Comparison of ENCODE assay signal across 13 cellular contexts in genomic region chr2:241000831-241001321, GRCh38. TPM values are rescaled to one million over a fixed set of nuclear protein-coding genes. Genes with fewer than 3 reads are reported as not detected.
A peak's percentile ranks its signal among the peaks of the same experiment; 100 is the strongest.
DNase-seq lines count a peak whose midpoint lies in the region; ATAC-seq and TF ChIP-seq lines count a peak whose summit lies in the region.
"Had no signal": no experiment of that assay in that cellular context is flagged by ENCODE, and none has a peak within 500 bp of the region (broad histone marks: within the 10 kb centered on the region; RNA-seq: fewer than 3 reads in every experiment).

No MANE protein-coding gene starts in this region.

- no peak for TF ChIP-seq CTCF in activated B cell treated with CpG ODN at 0.5 μM for 24 hours (IDR thresholded peaks at IDR 0.05)
- no peak for TF ChIP-seq CTCF in lung (IDR thresholded peaks at IDR 0.05; ENCODE audit: control extremely low read depth, extremely low read depth)
- TF ChIP-seq CTCF in testis (IDR thresholded peaks at IDR 0.05) = no peak
- TF ChIP-seq CTCF in GM20000 (IDR thresholded peaks at IDR 0.05; ENCODE audit: extremely low read depth, missing control alignments) = no peak
- TF ChIP-seq CTCF in Calu3 (IDR thresholded peaks at IDR 0.05; ENCODE audit: unreplicated experiment) = no peak

- H3K4me1 ChIP-seq in lung (ENCODE audit: control insufficient read depth in 2 of 2, insufficient read depth in 2 of 2, low read length in 2 of 2) (peaks cover 0 to 41% of the 10 kb centered on the region in 2 donors), testis (peaks cover 32% of the 10 kb centered on the region)

- no peak overlapping the region for H3K4me3 Mint-ChIP-seq in activated T-cell treated with anti-CD3 and anti-CD28 coated beads, Interleukin-2, amount 50 U/mL, for 4 hours
- no peak overlapping the region for H3K4me3 Mint-ChIP-seq in activated B cell treated with CpG ODN at 0.5 μM for 24 hours
- H3K4me3 Mint-ChIP-seq in Calu3 (ENCODE audit: low read depth, unreplicated experiment) = no peak overlapping the region
- H3K4me3 Mint-ChIP-seq: activated CD4-positive, alpha-beta T cell treated with anti-CD3 and anti-CD28 coated beads for 36 hours had no signal

- H3K27ac ChIP-seq in lung (ENCODE audit: low read depth in 1 of 2, low read length in 1 of 2) = peak overlapping the region in 1 of 2 donors; percentile 72
- peak overlapping the region; percentile 2 to 61 for H3K27ac ChIP-seq in testis

- H3K27ac Mint-ChIP-seq in activated B cell treated with CpG ODN at 0.5 μM for 24 hours (no peak overlapping the region), Calu3 (ENCODE audit: unreplicated experiment) (no peak overlapping the region)
- H3K27ac Mint-ChIP-seq: activated CD4-positive, alpha-beta T cell treated with anti-CD3 and anti-CD28 coated beads for 36 hours; activated naive CD4-positive, alpha-beta T cell treated with anti-CD3 and anti-CD28 coated beads, Interleukin-2, amount 10 ng/mL, durations not matched to agents 7 days and 5 days had no signal

- BruUV-seq in Calu3 (replicated peaks; lab: Mats Ljungman, UMichigan) = no TSS peak

- H3K36me3 ChIP-seq in lung (ENCODE audit: control insufficient read depth in 2 of 2, insufficient read depth in 2 of 2, low read length in 2 of 2) = peaks cover 0 to 13% of the 10 kb centered on the region in 2 donors
- no peaks in the 10 kb centered on the region for H3K36me3 ChIP-seq in testis (ENCODE audit: low read depth, missing control alignments)

- H3K4me1 Mint-ChIP-seq in activated T-cell treated with anti-CD3 and anti-CD28 coated beads, Interleukin-2, amount 50 U/mL, for 4 hours (ENCODE audit: low read depth) = peaks cover 14% of the 10 kb centered on the region
- H3K4me1 Mint-ChIP-seq in activated B cell treated with CpG ODN at 0.5 μM for 24 hours (no peaks in the 10 kb centered on the region), Calu3 (ENCODE audit: low read depth, unreplicated experiment) (no peaks in the 10 kb centered on the region)

- no peak for TF ChIP-seq POLR2A in testis (IDR thresholded peaks at IDR 0.05)

- H3K27me3 Mint-ChIP-seq in activated T-cell treated with anti-CD3 and anti-CD28 coated beads, Interleukin-2, amount 50 U/mL, for 4 hours (ENCODE audit: low read depth) = peaks cover 24% of the 10 kb centered on the region
- H3K27me3 Mint-ChIP-seq in activated B cell treated with CpG ODN at 0.5 μM for 24 hours (peaks cover 23% of the 10 kb centered on the region), Calu3 (ENCODE audit: unreplicated experiment) (peaks cover 49% of the 10 kb centered on the region)

- H3K9me3 ChIP-seq in lung (ENCODE audit: control insufficient read depth in 2 of 2, insufficient read depth in 1 of 2, low read length in 1 of 2) = peaks cover 2 to 10% of the 10 kb centered on the region in 2 donors
- H3K9me3 ChIP-seq in testis = no peaks in the 10 kb centered on the region

- H3K27me3 ChIP-seq in lung (ENCODE audit: control insufficient read depth, insufficient read depth) = no peaks in the 10 kb centered on the region
- H3K27me3 ChIP-seq in testis = no peaks in the 10 kb centered on the region

- H3K36me3 Mint-ChIP-seq in activated T-cell treated with anti-CD3 and anti-CD28 coated beads, Interleukin-2, amount 50 U/mL, for 4 hours (ENCODE audit: insufficient read depth) = peaks cover 9% of the 10 kb centered on the region
- H3K36me3 Mint-ChIP-seq in activated B cell treated with CpG ODN at 0.5 μM for 24 hours (ENCODE audit: low read depth) (no peaks in the 10 kb centered on the region), Calu3 (ENCODE audit: insufficient read depth, unreplicated experiment) (peaks cover 6% of the 10 kb centered on the region)

- WGBS in lung, 2 donors = 74 to 91% methylated on average over 9 of the region's 9 CpGs
- WGBS in testis, 2 donors = 63 to 87% methylated on average over 7 to 9 of the region's 9 CpGs

- intact Hi-C loops in activated B cell treated with CpG ODN at 0.5 μM for 24 hours (cut with micrococcal nuclease) = no loop called here
- intact Hi-C loops in testis (cut with DNase I; ENCODE audit: low total_unique reads) = no loop called here
- intact Hi-C loops in Calu3 (cut with micrococcal nuclease; ENCODE audit: unreplicated experiment) = no loop called here

- POLR2A ChIA-PET in activated B cell treated with CpG ODN at 0.5 μM for 24 hours (lab: Charles Lee) (no interaction called here), HEK293T (lab: Yijun Ruan, JAX) (interaction anchor here (0.7 kb wide), 1 partner anchor 9 kb away, joined by 3 read pairs; no protein-coding TSS in a partner anchor)

- peaks cover 16% of the 10 kb centered on the region for H3K9me3 Mint-ChIP-seq in activated T-cell treated with anti-CD3 and anti-CD28 coated beads, Interleukin-2, amount 50 U/mL, for 4 hours
- H3K9me3 Mint-ChIP-seq in activated B cell treated with CpG ODN at 0.5 μM for 24 hours (peaks cover 13% of the 10 kb centered on the region), Calu3 (ENCODE audit: low read depth, unreplicated experiment) (peaks cover 10% of the 10 kb centered on the region)

- CTCF ChIA-PET in activated B cell treated with CpG ODN at 0.5 μM for 24 hours (lab: Charles Lee) = interaction anchor here (1.3 kb wide), 1 partner anchor 57 kb away, joined by 3 read pairs; no protein-coding TSS in a partner anchor
- CTCF ChIA-PET in HEK293T (lab: Yijun Ruan, JAX) = no interaction called here
- CTCF ChIA-PET in Calu3 (lab: Charles Lee) = no interaction called here

- ATAC-seq in activated T-cell treated with anti-CD3 and anti-CD28 coated beads, Interleukin-2, amount 50 U/mL, for 4 hours = no peak
- no peak for ATAC-seq in activated B cell treated with CpG ODN at 0.5 μM for 24 hours (ENCODE audit: low read depth)
- ATAC-seq in lung (ENCODE audit: insufficient read depth, low FRiP score) = no peak
- ATAC-seq: activated CD4-positive, alpha-beta T cell treated with anti-CD3 and anti-CD28 coated beads for 36 hours had no signal

- H3K4me3 ChIP-seq in lung (no peak overlapping the region), testis (peak overlapping the region in 1 of 2 donors; percentile 67)

- peak; percentile 8 to 9 for DNase-seq in activated T-cell treated with anti-CD3 and anti-CD28 coated beads, Interleukin-2, amount 50 U/mL, for 48 hours
- DNase-seq in activated T-cell treated with anti-CD3 and anti-CD28 coated beads, Interleukin-2, amount 50 U/mL, for 4 hours = no peak
- DNase-seq in activated B cell treated with CpG ODN at 0.5 μM for 24 hours = peak; percentile 9
- peak; percentile 67 for DNase-seq in lung (ENCODE audit: low spot score)
- DNase-seq in testis = peak; percentile 14
- no peak for DNase-seq in HEK293T (ENCODE audit: extremely low spot score)
- DNase-seq in GM20000 (ENCODE audit: low spot score) = no peak
- DNase-seq in Calu3 = no peak
- DNase-seq: activated CD4-positive, alpha-beta T cell treated with anti-CD3 and anti-CD28 coated beads for 36 hours; activated naive CD4-positive, alpha-beta T cell treated with anti-CD3 and anti-CD28 coated beads, Interleukin-2, amount 10 ng/mL, durations not matched to agents 7 days and 5 days; AML-193; GF-D8; NCI-H1436 had no signal

TF ChIP-seq in HEK293T, 16 proteins besides CTCF, POLR2A, EP300 and RAD21:
- TF ChIP-seq BHLHE40 (IDR thresholded peaks at IDR 0.05; ENCODE audit: borderline replicate concordance) = no peak
- no peak for TF ChIP-seq PKNOX1 (IDR thresholded peaks at IDR 0.05)
- no peak for TF ChIP-seq SP1 (IDR thresholded peaks at IDR 0.05)
- no peak for TF ChIP-seq HDGF (IDR thresholded peaks at IDR 0.05; ENCODE audit: borderline replicate concordance)
- no peak for TF ChIP-seq ZNF384 (IDR thresholded peaks at IDR 0.05)
- TF ChIP-seq NFRKB (IDR thresholded peaks at IDR 0.05) = no peak
- TF ChIP-seq TARDBP (IDR thresholded peaks at IDR 0.05) = no peak
- no peak for TF ChIP-seq ELF4 (IDR thresholded peaks at IDR 0.05)
- TF ChIP-seq SUZ12 (IDR thresholded peaks at IDR 0.05) = no peak
- TF ChIP-seq L3MBTL2 (conservative IDR thresholded peaks at IDR 0.05) = no peak
- no peak for TF ChIP-seq FOXM1 (IDR thresholded peaks at IDR 0.05; ENCODE audit: borderline replicate concordance)
- TF ChIP-seq FOXA1 (IDR thresholded peaks at IDR 0.05) = no peak
- TF ChIP-seq LEF1 (IDR thresholded peaks at IDR 0.05; ENCODE audit: borderline replicate concordance) = no peak
- TF ChIP-seq CTBP1 (IDR thresholded peaks at IDR 0.05; ENCODE audit: borderline replicate concordance) = no peak

RNA-seq across cellular contexts. Expression of gene SNED1, which starts 2.5 kb away (rescaled TPM):
- total RNA-seq in activated T-cell treated with anti-CD3 and anti-CD28 coated beads, Interleukin-2, amount 50 U/mL, for 4 hours = 1 to 10 TPM in 2 of 3 donors, under 1 TPM in 1; 0.53 to 2.1 (median 1.3) TPM
- 44.7 and 59.8 TPM in 2 replicates for total RNA-seq in activated B cell treated with CpG ODN at 0.5 μM for 24 hours
- total RNA-seq in lung = 10 to 100 TPM; 57.1 to 74.6 TPM
- polyA plus RNA-seq in lung = 10 to 100 TPM in 1 of 2 donors, 1 to 10 TPM in 1; 5.9 to 12.3 TPM
- total RNA-seq in testis = 100 to 1,000 TPM in 1 of 2 donors, 10 to 100 TPM in 1; 82.7 to 107 TPM
- polyA plus RNA-seq in testis (ENCODE audit: insufficient read depth, low read depth, low replicate concordance) = 15.8 TPM
- total RNA-seq in Calu3 (2022) = 0.76 and 0.86 TPM in 2 replicates

Comparison
In these comparisons a context has a peak if more than half of its experiments do, and no peak if none do; other contexts are left out.
1. DNase-seq: peak in activated T-cell treated with anti-CD3 and anti-CD28 coated beads, Interleukin-2, amount 50 U/mL, for 48 hours (2 of 2), activated B cell treated with CpG ODN at 0.5 μM for 24 hours (single experiment), lung (single experiment) and testis (single experiment); none in activated T-cell treated with anti-CD3 and anti-CD28 coated beads, Interleukin-2, amount 50 U/mL, for 4 hours (single experiment), HEK293T (single experiment), GM20000 (single experiment) and Calu3 (single experiment).
2. RNA of gene SNED1, which starts 2.5 kb away (total RNA-seq): 82.7 to 107 TPM in testis, 57.1 to 74.6 TPM in lung and 44.7 to 59.8 TPM in activated B cell treated with CpG ODN at 0.5 μM for 24 hours; 0.53 to 2.1 TPM in activated T-cell treated with anti-CD3 and anti-CD28 coated beads, Interleukin-2, amount 50 U/mL, for 4 hours and 0.76 to 0.86 TPM in Calu3; every median in the first group is over 10 times any median in the second.